Comparison of ENCODE assay signal across 24 cellular contexts in the genomic region with DNA sequence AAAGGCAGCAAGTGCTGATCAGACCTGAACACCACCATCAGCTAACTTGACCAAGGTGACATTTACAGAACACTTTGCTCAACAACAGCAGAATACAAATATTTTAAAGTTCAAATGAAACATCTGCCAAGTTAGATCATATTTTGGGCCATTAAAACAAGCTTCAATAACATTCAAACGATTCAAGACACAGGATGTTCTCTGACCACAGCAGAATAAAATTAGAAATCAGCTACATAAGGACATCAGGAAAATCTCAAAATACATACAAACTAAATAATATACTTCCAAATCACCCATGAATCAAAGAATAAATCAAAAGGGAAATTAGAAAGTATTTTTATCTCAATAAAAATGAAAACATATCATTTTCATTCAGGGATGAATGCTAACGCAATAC.
DNase-seq lines count a peak whose midpoint lies in the region; ATAC-seq and TF ChIP-seq lines count a peak whose summit lies in the region.
"Had no signal": no experiment of that assay in that cellular context is flagged by ENCODE, and none has a peak within 500 bp of the region (broad histone marks: within the 10 kb centered on the region; RNA-seq: fewer than 3 reads in every experiment).

No MANE protein-coding gene starts in this region.

- no peaks in the 10 kb centered on the region for H3K79me1 ChIP-seq in mesenchymal stem cell (replicated peaks; ENCODE audit: low read length, poor library complexity, severe bottlenecking)

- no peak overlapping the region for H2BK120ac ChIP-seq in mesenchymal stem cell (ENCODE audit: low read depth, low read length)

- H3K27me3 Mint-ChIP-seq in chondrocyte (ENCODE audit: low read depth) = no peaks in the 10 kb centered on the region

- H2AFZ ChIP-seq in mesenchymal stem cell (ENCODE audit: low read depth, low read length) = no peak overlapping the region

- H3K27ac Mint-ChIP-seq in chondrocyte (ENCODE audit: unreplicated experiment) = peak overlapping the region; percentile 83
- H3K27ac Mint-ChIP-seq: CD8-positive, alpha-beta memory T cell; HFFc6 had no signal

- H3K9ac ChIP-seq in mesenchymal stem cell (ENCODE audit: low read length) = no peak overlapping the region

- TF ChIP-seq CTCF in chondrocyte (IDR thresholded peaks at IDR 0.05) (no peak), tibial artery (IDR thresholded peaks at IDR 0.05) (no peak)

- peaks cover 8% of the 10 kb centered on the region for H3K4me1 ChIP-seq in mesenchymal stem cell (ENCODE audit: control insufficient read depth, insufficient read depth, low read depth, low read length)
- peaks cover 0 to 43% (median 14%) of the 10 kb centered on the region in 4 donors for H3K4me1 ChIP-seq in tibial artery

- H2BK12ac ChIP-seq in mesenchymal stem cell (ENCODE audit: low read length in 2 of 2) = peak overlapping the region; percentile 11 to 18

- peaks cover 69% of the 10 kb centered on the region for H3K4me1 Mint-ChIP-seq in chondrocyte (ENCODE audit: low read depth)
- H3K4me1 Mint-ChIP-seq: CD8-positive, alpha-beta memory T cell had no signal

- H2BK5ac ChIP-seq in mesenchymal stem cell (ENCODE audit: low read depth, low read length, poor library complexity, severe bottlenecking) = no peak overlapping the region

- no peak overlapping the region for H3K23ac ChIP-seq in mesenchymal stem cell (ENCODE audit: low read length in 2 of 2)

- DNase-seq in NAMALWA (ENCODE audit: low spot score) (peak; percentile 38), chondrocyte (ENCODE audit: low spot score) (no peak), mesenchymal stem cell (no peak), tibial artery (no peak), cerebellar cortex (ENCODE audit: low spot score) (no peak)
- DNase-seq in stimulated activated naive CD4-positive, alpha-beta T cell treated with Interleukin-2 at 50 U/mL for 16 hours (lab: John Stamatoyannopoulos, UW) = no peak
- DNase-seq: ACHN; CD8-positive, alpha-beta memory T cell; GF-D8; H7; HFFc6; KG1; NCI-H1105; NCI-H146; NCI-H2029; NCI-H345; NCI-H524; NCI-H774; OCI-M1 had no signal

- peaks cover 5% of the 10 kb centered on the region for H3K9me3 Mint-ChIP-seq in chondrocyte (ENCODE audit: low read depth)
- H3K9me3 Mint-ChIP-seq: CD8-positive, alpha-beta memory T cell; HFFc6 had no signal

- H3K27me3 ChIP-seq in mesenchymal stem cell (ENCODE audit: control insufficient read depth in 1 of 2, insufficient read depth in 1 of 2, low read length in 2 of 2) = peaks cover 0 to 32% of the 10 kb centered on the region in 2 experiments
- no peaks in the 10 kb centered on the region for H3K27me3 ChIP-seq in tibial artery
- H3K27me3 ChIP-seq: SJSA1 had no signal

- H3K18ac ChIP-seq in mesenchymal stem cell (ENCODE audit: low read depth in 1 of 2, low read length in 2 of 2) = no peak overlapping the region

- H3K4me3 ChIP-seq in mesenchymal stem cell (ENCODE audit: insufficient read depth in 1 of 2, low read depth in 1 of 2, low read length in 2 of 2) (no peak overlapping the region), tibial artery (no peak overlapping the region)
- H3K4me3 ChIP-seq: SJSA1 had no signal

- H3K9me3 ChIP-seq in mesenchymal stem cell (ENCODE audit: control insufficient read depth, low read length) = no peaks in the 10 kb centered on the region
- no peaks in the 10 kb centered on the region for H3K9me3 ChIP-seq in tibial artery
- H3K9me3 ChIP-seq: SJSA1 had no signal

- H2AK5ac ChIP-seq in mesenchymal stem cell (ENCODE audit: low read length, severe bottlenecking) = no peak overlapping the region

- H3K27ac ChIP-seq in mesenchymal stem cell (ENCODE audit: low read length, poor library complexity, severe bottlenecking) = no peak overlapping the region
- H3K27ac ChIP-seq in tibial artery = peak overlapping the region; percentile 8 to 47
- H3K27ac ChIP-seq: C4-2B, SJSA1 had no signal

- no peak overlapping the region for H2BK15ac ChIP-seq in mesenchymal stem cell (ENCODE audit: low read depth, poor library complexity, severe bottlenecking)

- ATAC-seq in HG02610 (IDR thresholded peaks at IDR 0.05; ENCODE audit: unreplicated experiment) = no peak
- ATAC-seq in GM18861 (IDR thresholded peaks at IDR 0.05; ENCODE audit: unreplicated experiment) = no peak
- ATAC-seq: Right ventricle myocardium inferior had no signal

- no peak overlapping the region for H4K91ac ChIP-seq in mesenchymal stem cell (ENCODE audit: low read length)

- intact Hi-C loops in tibial artery (cut with DNase I; ENCODE audit: low total_unique reads) = loop anchor here (10.0 kb wide), 1 partner anchor 190 kb away; a partner anchor contains a TSS

- no peak overlapping the region for H4K8ac ChIP-seq in mesenchymal stem cell (ENCODE audit: low read length)

- no peaks in the 10 kb centered on the region for H3K36me3 ChIP-seq in mesenchymal stem cell (ENCODE audit: control insufficient read depth in 1 of 2, insufficient read depth in 2 of 2, low read depth in 1 of 2, low read length in 2 of 2)
- no peaks in the 10 kb centered on the region for H3K36me3 ChIP-seq in tibial artery
- H3K36me3 ChIP-seq: SJSA1 had no signal

- H3K4ac ChIP-seq in mesenchymal stem cell (ENCODE audit: low read depth in 1 of 2, low read length in 2 of 2) = peak overlapping the region in 1 of 2 experiments; percentile 52

- H3K4me2 ChIP-seq in mesenchymal stem cell (ENCODE audit: low read length, poor library complexity, severe bottlenecking) = no peak overlapping the region

- no peak overlapping the region for H3K4me3 Mint-ChIP-seq in chondrocyte (ENCODE audit: unreplicated experiment)
- H3K4me3 Mint-ChIP-seq: CD8-positive, alpha-beta memory T cell; HFFc6 had no signal

- no peaks in the 10 kb centered on the region for H3K36me3 Mint-ChIP-seq in chondrocyte (ENCODE audit: low read depth)
- H3K36me3 Mint-ChIP-seq: CD8-positive, alpha-beta memory T cell had no signal

- H3K14ac ChIP-seq in mesenchymal stem cell (ENCODE audit: low read length in 2 of 2) = no peak overlapping the region

- 68% methylated on average over 1 of the region's 2 CpGs for WGBS in mesenchymal stem cell
